Comparison of ENCODE assay signal across 1 cellular context in the genomic region with DNA sequence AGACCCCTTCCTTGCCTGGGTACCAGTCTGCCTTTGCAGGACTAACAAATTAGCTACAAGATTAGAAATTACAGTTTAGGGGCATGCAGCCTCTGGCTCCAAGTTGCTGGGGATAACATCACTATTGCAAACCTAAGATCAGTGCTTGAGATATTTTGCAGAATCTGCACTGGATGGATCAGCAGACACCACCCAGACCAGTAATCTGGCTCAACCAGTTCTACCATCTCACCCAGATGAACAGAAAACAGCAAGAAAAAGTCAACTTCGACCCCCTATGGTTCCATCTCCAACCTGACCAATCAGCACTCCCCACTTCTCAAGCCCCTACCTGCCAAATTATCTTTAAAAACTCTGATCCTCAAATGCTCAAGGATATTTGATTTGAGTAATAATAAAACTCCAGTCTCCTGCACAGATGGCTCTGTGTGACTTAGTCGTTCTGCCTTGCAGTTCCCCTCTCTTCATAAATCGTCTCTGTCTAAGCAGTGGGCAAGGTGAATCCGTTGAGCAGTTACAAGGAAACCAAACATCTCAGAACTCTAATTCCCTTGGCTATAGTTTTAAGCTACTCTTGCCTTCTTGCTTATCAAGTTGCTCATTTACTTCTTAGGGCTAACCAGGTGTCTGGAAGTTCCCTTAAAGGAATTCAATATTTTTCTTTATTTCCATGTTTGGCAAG.
TF ChIP-seq lines count a peak whose summit lies in the region.

No MANE protein-coding gene starts in this region.

TF ChIP-seq in GM23338, 12 proteins besides CTCF, POLR2A, EP300 and RAD21:
- TF ChIP-seq JUNB (IDR thresholded peaks at IDR 0.05; ENCODE audit: unreplicated experiment) (no peak), EZH2phosphoT487 (IDR thresholded peaks at IDR 0.05; ENCODE audit: unreplicated experiment) (no peak), ZNF114 (CRISPR knock-in tag; IDR thresholded peaks at IDR 0.05) (no peak), STAT1 (IDR thresholded peaks at IDR 0.05; ENCODE audit: unreplicated experiment) (no peak), POLR2AphosphoS5 (IDR thresholded peaks at IDR 0.05; ENCODE audit: low read depth) (no peak), EZH2 (IDR thresholded peaks at IDR 0.05; ENCODE audit: low read depth, unreplicated experiment) (no peak), ZNF331 (CRISPR knock-in tag; IDR thresholded peaks at IDR 0.05; ENCODE audit: low read depth) (no peak), NANOG (IDR thresholded peaks at IDR 0.05; ENCODE audit: borderline replicate concordance) (no peak), CREB1 (CRISPR knock-in tag; IDR thresholded peaks at IDR 0.05; ENCODE audit: low read depth) (no peak)
- TF ChIP-seq, protein P1, sequence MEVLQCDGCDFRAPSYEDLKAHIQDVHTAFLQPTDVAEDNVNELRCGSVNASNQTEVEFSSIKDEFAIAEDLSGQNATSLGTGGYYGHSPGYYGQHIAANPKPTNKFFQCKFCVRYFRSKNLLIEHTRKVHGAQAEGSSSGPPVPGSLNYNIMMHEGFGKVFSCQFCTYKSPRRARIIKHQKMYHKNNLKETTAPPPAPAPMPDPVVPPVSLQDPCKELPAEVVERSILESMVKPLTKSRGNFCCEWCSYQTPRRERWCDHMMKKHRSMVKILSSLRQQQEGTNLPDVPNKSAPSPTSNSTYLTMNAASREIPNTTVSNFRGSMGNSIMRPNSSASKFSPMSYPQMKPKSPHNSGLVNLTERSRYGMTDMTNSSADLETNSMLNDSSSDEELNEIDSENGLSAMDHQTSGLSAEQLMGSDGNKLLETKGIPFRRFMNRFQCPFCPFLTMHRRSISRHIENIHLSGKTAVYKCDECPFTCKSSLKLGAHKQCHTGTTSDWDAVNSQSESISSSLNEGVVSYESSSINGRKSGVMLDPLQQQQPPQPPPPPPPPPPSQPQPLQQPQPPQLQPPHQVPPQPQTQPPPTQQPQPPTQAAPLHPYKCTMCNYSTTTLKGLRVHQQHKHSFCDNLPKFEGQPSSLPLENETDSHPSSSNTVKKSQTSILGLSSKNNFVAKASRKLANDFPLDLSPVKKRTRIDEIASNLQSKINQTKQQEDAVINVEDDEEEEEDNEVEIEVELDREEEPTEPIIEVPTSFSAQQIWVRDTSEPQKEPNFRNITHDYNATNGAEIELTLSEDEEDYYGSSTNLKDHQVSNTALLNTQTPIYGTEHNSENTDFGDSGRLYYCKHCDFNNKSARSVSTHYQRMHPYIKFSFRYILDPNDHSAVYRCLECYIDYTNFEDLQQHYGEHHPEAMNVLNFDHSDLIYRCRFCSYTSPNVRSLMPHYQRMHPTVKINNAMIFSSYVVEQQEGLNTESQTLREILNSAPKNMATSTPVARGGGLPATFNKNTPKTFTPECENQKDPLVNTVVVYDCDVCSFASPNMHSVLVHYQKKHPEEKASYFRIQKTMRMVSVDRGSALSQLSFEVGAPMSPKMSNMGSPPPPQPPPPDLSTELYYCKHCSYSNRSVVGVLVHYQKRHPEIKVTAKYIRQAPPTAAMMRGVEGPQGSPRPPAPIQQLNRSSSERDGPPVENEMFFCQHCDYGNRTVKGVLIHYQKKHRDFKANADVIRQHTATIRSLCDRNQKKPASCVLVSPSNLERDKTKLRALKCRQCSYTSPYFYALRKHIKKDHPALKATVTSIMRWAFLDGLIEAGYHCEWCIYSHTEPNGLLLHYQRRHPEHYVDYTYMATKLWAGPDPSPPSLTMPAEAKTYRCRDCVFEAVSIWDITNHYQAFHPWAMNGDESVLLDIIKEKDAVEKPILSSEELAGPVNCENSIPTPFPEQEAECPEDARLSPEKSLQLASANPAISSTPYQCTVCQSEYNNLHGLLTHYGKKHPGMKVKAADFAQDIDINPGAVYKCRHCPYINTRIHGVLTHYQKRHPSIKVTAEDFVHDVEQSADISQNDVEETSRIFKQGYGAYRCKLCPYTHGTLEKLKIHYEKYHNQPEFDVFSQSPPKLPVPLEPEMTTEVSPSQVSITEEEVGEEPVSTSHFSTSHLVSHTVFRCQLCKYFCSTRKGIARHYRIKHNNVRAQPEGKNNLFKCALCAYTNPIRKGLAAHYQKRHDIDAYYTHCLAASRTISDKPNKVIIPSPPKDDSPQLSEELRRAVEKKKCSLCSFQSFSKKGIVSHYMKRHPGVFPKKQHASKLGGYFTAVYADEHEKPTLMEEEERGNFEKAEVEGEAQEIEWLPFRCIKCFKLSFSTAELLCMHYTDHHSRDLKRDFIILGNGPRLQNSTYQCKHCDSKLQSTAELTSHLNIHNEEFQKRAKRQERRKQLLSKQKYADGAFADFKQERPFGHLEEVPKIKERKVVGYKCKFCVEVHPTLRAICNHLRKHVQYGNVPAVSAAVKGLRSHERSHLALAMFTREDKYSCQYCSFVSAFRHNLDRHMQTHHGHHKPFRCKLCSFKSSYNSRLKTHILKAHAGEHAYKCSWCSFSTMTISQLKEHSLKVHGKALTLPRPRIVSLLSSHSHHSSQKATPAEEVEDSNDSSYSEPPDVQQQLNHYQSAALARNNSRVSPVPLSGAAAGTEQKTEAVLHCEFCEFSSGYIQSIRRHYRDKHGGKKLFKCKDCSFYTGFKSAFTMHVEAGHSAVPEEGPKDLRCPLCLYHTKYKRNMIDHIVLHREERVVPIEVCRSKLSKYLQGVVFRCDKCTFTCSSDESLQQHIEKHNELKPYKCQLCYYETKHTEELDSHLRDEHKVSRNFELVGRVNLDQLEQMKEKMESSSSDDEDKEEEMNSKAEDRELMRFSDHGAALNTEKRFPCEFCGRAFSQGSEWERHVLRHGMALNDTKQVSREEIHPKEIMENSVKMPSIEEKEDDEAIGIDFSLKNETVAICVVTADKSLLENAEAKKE (CRISPR knock-in tag; IDR thresholded peaks at IDR 0.05), result no peak
- TF ChIP-seq, protein P2, sequence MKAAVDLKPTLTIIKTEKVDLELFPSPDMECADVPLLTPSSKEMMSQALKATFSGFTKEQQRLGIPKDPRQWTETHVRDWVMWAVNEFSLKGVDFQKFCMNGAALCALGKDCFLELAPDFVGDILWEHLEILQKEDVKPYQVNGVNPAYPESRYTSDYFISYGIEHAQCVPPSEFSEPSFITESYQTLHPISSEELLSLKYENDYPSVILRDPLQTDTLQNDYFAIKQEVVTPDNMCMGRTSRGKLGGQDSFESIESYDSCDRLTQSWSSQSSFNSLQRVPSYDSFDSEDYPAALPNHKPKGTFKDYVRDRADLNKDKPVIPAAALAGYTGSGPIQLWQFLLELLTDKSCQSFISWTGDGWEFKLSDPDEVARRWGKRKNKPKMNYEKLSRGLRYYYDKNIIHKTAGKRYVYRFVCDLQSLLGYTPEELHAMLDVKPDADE (IDR thresholded peaks at IDR 0.05), result no peak
- TF ChIP-seq, protein P3, sequence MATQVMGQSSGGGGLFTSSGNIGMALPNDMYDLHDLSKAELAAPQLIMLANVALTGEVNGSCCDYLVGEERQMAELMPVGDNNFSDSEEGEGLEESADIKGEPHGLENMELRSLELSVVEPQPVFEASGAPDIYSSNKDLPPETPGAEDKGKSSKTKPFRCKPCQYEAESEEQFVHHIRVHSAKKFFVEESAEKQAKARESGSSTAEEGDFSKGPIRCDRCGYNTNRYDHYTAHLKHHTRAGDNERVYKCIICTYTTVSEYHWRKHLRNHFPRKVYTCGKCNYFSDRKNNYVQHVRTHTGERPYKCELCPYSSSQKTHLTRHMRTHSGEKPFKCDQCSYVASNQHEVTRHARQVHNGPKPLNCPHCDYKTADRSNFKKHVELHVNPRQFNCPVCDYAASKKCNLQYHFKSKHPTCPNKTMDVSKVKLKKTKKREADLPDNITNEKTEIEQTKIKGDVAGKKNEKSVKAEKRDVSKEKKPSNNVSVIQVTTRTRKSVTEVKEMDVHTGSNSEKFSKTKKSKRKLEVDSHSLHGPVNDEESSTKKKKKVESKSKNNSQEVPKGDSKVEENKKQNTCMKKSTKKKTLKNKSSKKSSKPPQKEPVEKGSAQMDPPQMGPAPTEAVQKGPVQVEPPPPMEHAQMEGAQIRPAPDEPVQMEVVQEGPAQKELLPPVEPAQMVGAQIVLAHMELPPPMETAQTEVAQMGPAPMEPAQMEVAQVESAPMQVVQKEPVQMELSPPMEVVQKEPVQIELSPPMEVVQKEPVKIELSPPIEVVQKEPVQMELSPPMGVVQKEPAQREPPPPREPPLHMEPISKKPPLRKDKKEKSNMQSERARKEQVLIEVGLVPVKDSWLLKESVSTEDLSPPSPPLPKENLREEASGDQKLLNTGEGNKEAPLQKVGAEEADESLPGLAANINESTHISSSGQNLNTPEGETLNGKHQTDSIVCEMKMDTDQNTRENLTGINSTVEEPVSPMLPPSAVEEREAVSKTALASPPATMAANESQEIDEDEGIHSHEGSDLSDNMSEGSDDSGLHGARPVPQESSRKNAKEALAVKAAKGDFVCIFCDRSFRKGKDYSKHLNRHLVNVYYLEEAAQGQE (IDR thresholded peaks at IDR 0.05; ENCODE audit: unreplicated experiment), result no peak
TF ChIP-seq in GM23338: peak in this region for 0.
